Comparison of ENCODE assay signal across 8 cellular contexts in the genomic region with DNA sequence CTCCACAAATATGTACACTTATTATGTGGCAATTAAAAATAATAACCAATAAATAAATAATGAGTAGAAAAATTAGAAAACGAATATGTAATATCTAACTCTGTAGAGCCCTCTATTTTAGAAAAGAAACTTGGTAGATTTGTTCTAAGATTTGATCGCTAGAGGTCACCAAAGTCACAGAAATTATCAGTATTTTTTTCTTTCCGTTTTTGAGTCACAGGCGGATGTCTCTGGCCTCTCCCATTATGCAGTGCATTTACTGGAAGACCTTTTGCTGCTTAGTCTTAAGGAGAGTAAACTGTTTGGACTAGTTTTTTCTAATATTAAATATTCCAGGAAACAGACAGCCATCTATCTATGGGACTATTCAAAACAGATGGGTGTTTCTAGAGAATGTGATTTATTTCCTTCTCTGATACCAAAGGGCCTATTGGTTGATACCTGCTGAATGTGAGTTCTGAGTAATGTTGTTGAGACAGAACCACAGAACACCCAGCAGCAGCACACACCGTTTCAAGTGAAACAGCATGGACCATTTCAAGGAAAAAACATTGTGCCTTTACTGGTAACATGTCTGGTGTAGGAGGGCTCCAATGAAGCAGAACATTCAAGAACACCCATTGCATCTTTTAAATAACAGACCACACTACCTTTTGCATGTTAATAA. TPM values are rescaled to one million over a fixed set of nuclear protein-coding genes. Genes with fewer than 3 reads are reported as not detected.
DNase-seq lines count a peak whose midpoint lies in the region; ATAC-seq, FAIRE-seq and TF ChIP-seq lines count a peak whose summit lies in the region.

No MANE protein-coding gene starts in this region.

- H3K36me3 ChIP-seq in left ventricle myocardium inferior, result no peaks in the 10 kb centered on the region
- H3K36me3 ChIP-seq in small intestine (ENCODE audit: control insufficient read depth in 2 of 2, insufficient read depth in 2 of 2, low read length in 2 of 2), result no peaks in the 10 kb centered on the region

- H3K4me1 ChIP-seq in left ventricle myocardium inferior, result no peaks in the 10 kb centered on the region
- H3K4me1 ChIP-seq in small intestine (ENCODE audit: control insufficient read depth in 2 of 2, insufficient read depth in 1 of 2, low read depth in 1 of 2, low read length in 1 of 2), result no peaks in the 10 kb centered on the region

- no peaks in the 10 kb centered on the region for H3K27me3 Mint-ChIP-seq in activated naive CD8-positive, alpha-beta T cell treated with anti-CD3 and anti-CD28 coated beads, Interleukin-2, amount 50 U/mL, for 24 hours

- WGBS in small intestine, 3 donors, result 1 to 4% (median 4%) methylated on average over 5 of the region's 5 CpGs

- no peaks in the 10 kb centered on the region for H3K36me3 Mint-ChIP-seq in activated naive CD8-positive, alpha-beta T cell treated with anti-CD3 and anti-CD28 coated beads, Interleukin-2, amount 50 U/mL, for 24 hours (ENCODE audit: low read depth)

- H3K9me3 ChIP-seq in left ventricle myocardium inferior (replicated peaks) (no peaks in the 10 kb centered on the region), small intestine (ENCODE audit: control insufficient read depth, low read depth) (no peaks in the 10 kb centered on the region)

- peak; percentile 58 for TF ChIP-seq CTCF in left ventricle myocardium inferior (IDR thresholded peaks at IDR 0.05; ENCODE audit: borderline replicate concordance)

- no peak overlapping the region for H3K27ac Mint-ChIP-seq in activated naive CD8-positive, alpha-beta T cell treated with anti-CD3 and anti-CD28 coated beads, Interleukin-2, amount 50 U/mL, for 24 hours

- ATAC-seq in GM19351 (IDR thresholded peaks at IDR 0.05; ENCODE audit: unreplicated experiment) (peak; percentile 76), HG03196 (IDR thresholded peaks at IDR 0.05; ENCODE audit: unreplicated experiment) (peak; percentile 77)
- ATAC-seq in activated naive CD8-positive, alpha-beta T cell treated with anti-CD3 and anti-CD28 coated beads, Interleukin-2, amount 50 U/mL, for 24 hours, result peak; percentile 67

- DNase-seq in NCI-H2081 (lab: John Stamatoyannopoulos, UW), result peak; percentile 24 to 55
- no peak for DNase-seq in NCI-H2081 treated with DMSO at 0.1 percent for 48 hours (lab: John Stamatoyannopoulos, UW)
- peak; percentile 18 for DNase-seq in NCI-H526 treated with DMSO at 0.1 percent for 48 hours (lab: John Stamatoyannopoulos, UW)
- DNase-seq in activated naive CD8-positive, alpha-beta T cell treated with anti-CD3 and anti-CD28 coated beads, Interleukin-2, amount 50 U/mL, for 24 hours, result no peak
- no peak for DNase-seq in left ventricle myocardium inferior
- DNase-seq in small intestine, result peak; percentile 46

- H3K9me3 Mint-ChIP-seq in activated naive CD8-positive, alpha-beta T cell treated with anti-CD3 and anti-CD28 coated beads, Interleukin-2, amount 50 U/mL, for 24 hours, result no peaks in the 10 kb centered on the region

- no peak overlapping the region for H3K4me3 Mint-ChIP-seq in activated naive CD8-positive, alpha-beta T cell treated with anti-CD3 and anti-CD28 coated beads, Interleukin-2, amount 50 U/mL, for 24 hours

- H3K4me1 Mint-ChIP-seq in activated naive CD8-positive, alpha-beta T cell treated with anti-CD3 and anti-CD28 coated beads, Interleukin-2, amount 50 U/mL, for 24 hours, result peaks cover 13% of the 10 kb centered on the region

- peak; percentile 83 for FAIRE-seq in small intestine (lab: Jason Lieb, UNC)

- H3K27me3 ChIP-seq in left ventricle myocardium inferior (ENCODE audit: low read depth) (no peaks in the 10 kb centered on the region), small intestine (ENCODE audit: control insufficient read depth in 2 of 2, insufficient read depth in 2 of 2, low read length in 2 of 2) (no peaks in the 10 kb centered on the region)

- H3K27ac ChIP-seq in left ventricle myocardium inferior (replicated peaks) (no peak overlapping the region), small intestine (ENCODE audit: low read depth in 1 of 2, low read length in 1 of 2) (peak overlapping the region in 1 of 2 donors; percentile 39)

- intact Hi-C loops in left ventricle myocardium inferior (cut with micrococcal nuclease), result loop anchor here (10.0 kb wide), 1 partner anchor 890 kb away; no protein-coding TSS in a partner anchor

- H3K4me3 ChIP-seq in left ventricle myocardium inferior (no peak overlapping the region), small intestine (ENCODE audit: low read depth in 1 of 2, low read length in 2 of 2) (no peak overlapping the region)

RNA-seq across cellular contexts. Expression of a gene that starts 34.0 kb away (rescaled TPM):
- total RNA-seq in left ventricle myocardium inferior, result not detected
- polyA plus RNA-seq in small intestine, result not detected

Comparison
In these comparisons a context has a peak if more than half of its experiments do, and no peak if none do; other contexts are left out.
1. DNase-seq: peak in NCI-H2081 (2 of 2), NCI-H526 treated with DMSO at 0.1 percent for 48 hours (single experiment) and small intestine (single experiment); none in NCI-H2081 treated with DMSO at 0.1 percent for 48 hours (single experiment), activated naive CD8-positive, alpha-beta T cell treated with anti-CD3 and anti-CD28 coated beads, Interleukin-2, amount 50 U/mL, for 24 hours (single experiment) and left ventricle myocardium inferior (single experiment).
2. Peak in every context shown above with its lines, with median percentiles within 50 percentile points of each other: ATAC-seq.